11 cellular contexts compared by ENCODE assay signal in genomic region chr7:100544386-100544785, GRCh38. TPM values are rescaled to one million over a fixed set of nuclear protein-coding genes. Genes with fewer than 3 reads are reported as not detected.
DNase-seq lines count a peak whose midpoint lies in the region; ATAC-seq, FAIRE-seq and TF ChIP-seq lines count a peak whose summit lies in the region.
"Had no signal": no experiment of that assay in that cellular context is flagged by ENCODE, and none has a peak within 500 bp of the region (broad histone marks: within the 10 kb centered on the region; RNA-seq: fewer than 3 reads in every experiment).

No MANE protein-coding gene starts in this region.

- TF ChIP-seq POLR2A in GM12878 (IDR thresholded peaks at IDR 0.05; ENCODE audit: low read depth, low read length) = no peak

- H3K4me2 ChIP-seq in GM12878 (ENCODE audit: control insufficient read depth, insufficient read depth) = peak overlapping the region; percentile 99

- peak; percentile 12; the same call in 1 of the 2 replicates for TF ChIP-seq RAD21 in GM12878 (IDR thresholded peaks at IDR 0.05; ENCODE audit: insufficient read depth, low read depth, low read length)

- H4K20me1 ChIP-seq in GM12878 (ENCODE audit: control insufficient read depth, insufficient read depth) = no peaks in the 10 kb centered on the region

- no peak for TF ChIP-seq EP300 in GM12878 (IDR thresholded peaks at IDR 0.05; ENCODE audit: borderline replicate concordance in 1 of 2, control insufficient read depth in 1 of 2, low read depth in 2 of 2, low read length in 2 of 2)

- peaks cover 86% of the 10 kb centered on the region for H3K79me2 ChIP-seq in GM12878 (ENCODE audit: control insufficient read depth, insufficient read depth, low read length)

- H2AFZ ChIP-seq in GM12878 (ENCODE audit: control insufficient read depth, low read depth, low read length) = no peak overlapping the region

- RAD21 ChIA-PET in GM12878 (lab: Charles Lee; ENCODE audit: unreplicated experiment) = interaction anchor here (1.1 to 11.5 kb wide), 6 partner anchors 13 to 74 kb away, joined by 4 to 90 read pairs (median 12); partner anchors contain the start of genes FBXO24, LRCH4 and TSC22D4

- no peak for TF ChIP-seq CTCF in cardiac muscle cell (IDR thresholded peaks at IDR 0.05; ENCODE audit: low read depth, low read length)
- no peak for TF ChIP-seq CTCF in GM12878 (IDR thresholded peaks at IDR 0.05 in 2 of 3, conservative IDR thresholded peaks at IDR 0.05 in 1 of 3; ENCODE audit: control insufficient read depth in 2 of 3, extremely low read depth in 1 of 3, insufficient read depth in 1 of 3, low read depth in 3 of 3, low read length in 3 of 3)
- no peak for TF ChIP-seq CTCF in upper lobe of right lung (IDR thresholded peaks at IDR 0.05)

- in situ Hi-C loops in GM12878 (cut with MboI) = no loop called here

- SMC1A ChIA-PET in GM12878 (lab: Charles Lee; ENCODE audit: uncharacterized antibody, unreplicated experiment) = interaction anchor here (0.8 to 10.6 kb wide), 7 partner anchors 8 to 148 kb away, joined by 3 to 127 read pairs (median 4); partner anchors contain the start of gene TSC22D4

- intact Hi-C loops in cardiac septum (cut with DNase I) (no loop called here), GM12878 (cut with micrococcal nuclease; ENCODE audit: unreplicated experiment) (loop anchor here (10.0 kb wide), 1 partner anchor 180 kb away; no protein-coding TSS in a partner anchor), upper lobe of right lung (cut with DNase I) (no loop called here), left colon (cut with DNase I, micrococcal nuclease) (no loop called here)

- H3K9ac ChIP-seq in GM12878 (ENCODE audit: control insufficient read depth, insufficient read depth, low read length) (peak overlapping the region; percentile 52), mucosa of stomach (ENCODE audit: low read length) (peak overlapping the region; percentile 10)
- H3K9ac ChIP-seq: BLaER1 had no signal

- H3K36me3 ChIP-seq in cardiac muscle cell = no peaks in the 10 kb centered on the region
- H3K36me3 ChIP-seq in GM12878 (ENCODE audit: control insufficient read depth in 2 of 2, insufficient read depth in 2 of 2, low read length in 1 of 2) = peaks cover 0 to 10% of the 10 kb centered on the region in 2 experiments; a peak in 3 of 4 replicates
- H3K36me3 ChIP-seq in mucosa of stomach (ENCODE audit: control insufficient read depth, insufficient read depth, low read length) = no peaks in the 10 kb centered on the region
- no peaks in the 10 kb centered on the region for H3K36me3 ChIP-seq in upper lobe of right lung

- CTCF ChIA-PET in GM12878 (lab: Yijun Ruan, JAX) = interaction anchor here (0.6 to 7.9 kb wide), 7 partner anchors 9 to 172 kb away, joined by 3 to 101 read pairs (median 3); no protein-coding TSS in a partner anchor

- no peak for DNase-seq in cardiac muscle cell (ENCODE audit: low read depth in 1 of 2, low spot score in 1 of 2)
- DNase-seq in cardiac septum (ENCODE audit: low spot score) = no peak
- no peak for DNase-seq in GM12878 (ENCODE audit: low read depth, low spot score)
- DNase-seq in upper lobe of right lung = no peak
- DNase-seq in NCI-H226 = no peak
- DNase-seq in left colon = no peak
- DNase-seq: Kasumi-1 had no signal

- H3K4me1 ChIP-seq in cardiac muscle cell (ENCODE audit: low read depth) = peaks cover 30% of the 10 kb centered on the region
- peaks cover 65% of the 10 kb centered on the region for H3K4me1 ChIP-seq in GM12878 (ENCODE audit: control insufficient read depth, insufficient read depth, low read length)
- H3K4me1 ChIP-seq in mucosa of stomach (ENCODE audit: control insufficient read depth, insufficient read depth, low read length) = peaks cover 59% of the 10 kb centered on the region
- peaks cover 62% of the 10 kb centered on the region for H3K4me1 ChIP-seq in upper lobe of right lung

- H3K4me3 ChIP-seq in cardiac muscle cell (no peak overlapping the region), GM12878 (peak overlapping the region; percentile 85), mucosa of stomach (ENCODE audit: low read length) (no peak overlapping the region), upper lobe of right lung (no peak overlapping the region)
- H3K4me3 ChIP-seq: BLaER1 had no signal

- 5% methylated on average over 5 of the region's 5 CpGs for WGBS in GM12878 (ENCODE audit: insufficient coverage, insufficient replicate concordance, low lambda C conversion rate, missing lambda C conversion rate)

- no TSS peak for BruUV-seq in GM12878 (replicated peaks; lab: Mats Ljungman, UMichigan)

- POLR2A ChIA-PET in GM12878 (lab: Charles Lee) = interaction anchor here (0.6 to 7.1 kb wide), 8 partner anchors 10 to 317 kb away, joined by 3 to 47 read pairs (median 4); partner anchors contain the start of genes FBXO24, LRCH4 and TSC22D4

- H3K9me3 ChIP-seq in cardiac muscle cell (ENCODE audit: low read depth) (no peaks in the 10 kb centered on the region), GM12878 (replicated peaks; ENCODE audit: control insufficient read depth, insufficient read depth, low read length) (no peaks in the 10 kb centered on the region), mucosa of stomach (ENCODE audit: control insufficient read depth, low read length) (no peaks in the 10 kb centered on the region), upper lobe of right lung (no peaks in the 10 kb centered on the region)
- H3K9me3 ChIP-seq: BLaER1 had no signal

- no peaks in the 10 kb centered on the region for H3K27me3 ChIP-seq in cardiac muscle cell
- H3K27me3 ChIP-seq in GM12878 (replicated peaks in 1 of 2; ENCODE audit: control insufficient read depth in 2 of 2, insufficient read depth in 2 of 2, low read length in 1 of 2) = no peaks in the 10 kb centered on the region
- H3K27me3 ChIP-seq in mucosa of stomach (ENCODE audit: control insufficient read depth, insufficient read depth, low read length) = no peaks in the 10 kb centered on the region
- H3K27me3 ChIP-seq in upper lobe of right lung = no peaks in the 10 kb centered on the region
- H3K27me3 ChIP-seq: BLaER1 had no signal

- FAIRE-seq in GM12878 (lab: Jason Lieb, UNC) = no peak

- H3K27ac ChIP-seq in cardiac muscle cell (peak overlapping the region; percentile 83), GM12878 (ENCODE audit: control insufficient read depth, insufficient read depth) (peak overlapping the region; percentile 99), upper lobe of right lung (peak overlapping the region; percentile 77)
- H3K27ac ChIP-seq: BLaER1 had no signal

- ATAC-seq in GM12878 = no peak
- no peak for ATAC-seq in upper lobe of right lung
- ATAC-seq in GM21825 (IDR thresholded peaks at IDR 0.05; ENCODE audit: unreplicated experiment) = no peak
- ATAC-seq in left colon = no peak

RNA-seq across cellular contexts. Expression of gene AGFG2, which starts 5.4 kb away (rescaled TPM):
- total RNA-seq in cardiac muscle cell = 18.3 and 21.7 TPM in 2 replicates
- 9.3 and 17.0 TPM in 2 replicates for polyA plus RNA-seq in cardiac muscle cell
- total RNA-seq in cardiac septum = 28.6 TPM
- 48.5 and 51.9 TPM in 2 replicates for total RNA-seq in GM12878 (2013; cell fraction: nucleolus; rRNA removed)
- total RNA-seq in GM12878 (2014; rRNA removed) = 47.8 and 60.3 TPM in 2 replicates
- total RNA-seq in GM12878 (2014; rRNA removed; fragmentation: Illumina TruSeq; extraction: Trizol) = 14.9 and 18.0 TPM in 2 replicates
- 71.5 and 75.1 TPM in 2 replicates for total RNA-seq in GM12878 (2021)
- 7.2 TPM for polyA plus RNA-seq in GM12878 (2011; ENCODE audit: low read depth)
- polyA plus RNA-seq in GM12878 (2011; rRNA removed) = 10.2 and 24.2 TPM in 2 replicates
- polyA plus RNA-seq in GM12878 (2011; cell fraction: cytosol; rRNA removed) = 25.0 and 44.5 TPM in 2 replicates
- polyA plus RNA-seq in GM12878 (2011; cell fraction: nucleus; rRNA removed) = 54.0 and 54.7 TPM in 2 replicates
- 25.3 and 36.4 TPM in 2 replicates for polyA plus RNA-seq in GM12878 (2012)
- 6.6 and 15.6 TPM in 2 replicates for polyA plus RNA-seq in GM12878 (2014; fragmentation: Illumina TruSeq; extraction: Trizol)
- polyA plus RNA-seq in GM12878 (2014; fragmentation: Nextera tagmentation; extraction: Ambion mirVana) = 1 to 10 TPM in 1 of 2 experiments, under 1 TPM in 1; 0.90 to 1.1 TPM
- polyA plus RNA-seq in GM12878 (2014; rRNA removed) = 47.0 and 50.2 TPM in 2 replicates
- polyA plus RNA-seq in GM12878 (2016; fragmentation: Nextera tagmentation; extraction: Ambion mirVana) = 10 to 100 TPM; 26.7 to 27.0 TPM
- 16.2 and 34.8 TPM in 2 replicates for polyA minus RNA-seq in GM12878 (2011; rRNA and poly(A)+ RNA removed)
- 16.7 and 18.5 TPM in 2 replicates for polyA minus RNA-seq in GM12878 (2011; cell fraction: cytosol; rRNA and poly(A)+ RNA removed)
- polyA minus RNA-seq in GM12878 (2011; cell fraction: nucleus; rRNA and poly(A)+ RNA removed) = 25.1 and 38.4 TPM in 2 replicates
- 36.0 TPM for total RNA-seq in upper lobe of right lung
- 10 to 100 TPM; 65.0 to 75.5 TPM for total RNA-seq in left colon

RNA-seq across cellular contexts. Expression of gene SAP25, which starts 29.3 kb away (rescaled TPM):
- total RNA-seq in cardiac muscle cell (1.4 and 1.5 TPM in 2 replicates), cardiac septum (not detected), GM12878 (2014; rRNA removed) (1.8 and 1.9 TPM in 2 replicates), GM12878 (2014; rRNA removed; fragmentation: Illumina TruSeq; extraction: Trizol) (0.18 and 0.83 TPM in 2 replicates), GM12878 (2021) (7.0 and 8.3 TPM in 2 replicates), upper lobe of right lung (6.4 TPM), left colon (1 to 10 TPM; 1.1 TPM)
- polyA plus RNA-seq in cardiac muscle cell (2.7 and 3.9 TPM in 2 replicates), GM12878 (2011; rRNA removed) (0.19 and 0.60 TPM in 2 replicates), GM12878 (2014; fragmentation: Illumina TruSeq; extraction: Trizol) (0.15 TPM in 1 of 2 replicates, not detected in the other), GM12878 (2014; fragmentation: Nextera tagmentation; extraction: Ambion mirVana) (1 to 10 TPM in 1 of 2 experiments, under 1 TPM in 1; 0.14 to 1.1 TPM), GM12878 (2014; rRNA removed) (8.6 and 12.5 TPM in 2 replicates), GM12878 (2016; fragmentation: Nextera tagmentation; extraction: Ambion mirVana) (1 to 10 TPM; 1.1 to 2.8 TPM)
- 2.1 TPM in 1 of 2 replicates, not detected in the other for total RNA-seq in GM12878 (2013; cell fraction: nucleolus; rRNA removed)
- polyA plus RNA-seq in GM12878 (2011; ENCODE audit: low read depth) = 4.0 TPM
- 0.81 and 1.7 TPM in 2 replicates for polyA plus RNA-seq in GM12878 (2011; cell fraction: cytosol; rRNA removed)
- 21.7 and 26.8 TPM in 2 replicates for polyA plus RNA-seq in GM12878 (2011; cell fraction: nucleus; rRNA removed)
- 5.1 and 6.3 TPM in 2 replicates for polyA plus RNA-seq in GM12878 (2012)
- not detected in 2 replicates for polyA minus RNA-seq in GM12878 (2011; rRNA and poly(A)+ RNA removed)
- not detected in 2 replicates for polyA minus RNA-seq in GM12878 (2011; cell fraction: cytosol; rRNA and poly(A)+ RNA removed)
- 1.5 and 3.0 TPM in 2 replicates for polyA minus RNA-seq in GM12878 (2011; cell fraction: nucleus; rRNA and poly(A)+ RNA removed)
- total RNA-seq: fibroblast of lung had no signal

RNA-seq across cellular contexts. Expression of gene LRCH4, which starts 41.5 kb away (rescaled TPM):
- total RNA-seq in cardiac muscle cell (78.8 and 108 TPM in 2 replicates), cardiac septum (25.8 TPM), GM12878 (2014; rRNA removed) (38.1 and 41.9 TPM in 2 replicates), GM12878 (2014; rRNA removed; fragmentation: Illumina TruSeq; extraction: Trizol) (10.9 and 11.9 TPM in 2 replicates), GM12878 (2021) (82.6 and 96.7 TPM in 2 replicates), upper lobe of right lung (88.0 TPM), left colon (10 to 100 TPM; 66.4 to 69.0 TPM)
- polyA plus RNA-seq in cardiac muscle cell (80.9 and 103 TPM in 2 replicates), GM12878 (2011; rRNA removed) (7.6 and 15.4 TPM in 2 replicates), GM12878 (2014; fragmentation: Illumina TruSeq; extraction: Trizol) (2.7 and 10.8 TPM in 2 replicates), GM12878 (2014; fragmentation: Nextera tagmentation; extraction: Ambion mirVana) (1 to 10 TPM in 1 of 2 experiments, under 1 TPM in 1; 0.58 to 1.7 TPM), GM12878 (2014; rRNA removed) (68.0 and 84.2 TPM in 2 replicates), GM12878 (2016; fragmentation: Nextera tagmentation; extraction: Ambion mirVana) (10 to 100 TPM; 41.4 to 64.0 TPM)
- total RNA-seq in GM12878 (2013; cell fraction: nucleolus; rRNA removed) = 63.4 and 80.4 TPM in 2 replicates
- polyA plus RNA-seq in GM12878 (2011; ENCODE audit: low read depth) = 11.7 TPM
- polyA plus RNA-seq in GM12878 (2011; cell fraction: cytosol; rRNA removed) = 17.3 and 25.9 TPM in 2 replicates
- polyA plus RNA-seq in GM12878 (2011; cell fraction: nucleus; rRNA removed) = 141 and 178 TPM in 2 replicates
- 29.9 and 33.1 TPM in 2 replicates for polyA plus RNA-seq in GM12878 (2012)
- 9.2 and 21.5 TPM in 2 replicates for polyA minus RNA-seq in GM12878 (2011; rRNA and poly(A)+ RNA removed)
- polyA minus RNA-seq in GM12878 (2011; cell fraction: cytosol; rRNA and poly(A)+ RNA removed) = 10.2 and 24.1 TPM in 2 replicates
- polyA minus RNA-seq in GM12878 (2011; cell fraction: nucleus; rRNA and poly(A)+ RNA removed) = 31.4 and 55.1 TPM in 2 replicates

RNA-seq across cellular contexts. Expression of gene FBXO24, which starts 41.7 kb away (rescaled TPM):
- total RNA-seq in cardiac muscle cell = 0.78 and 1.9 TPM in 2 replicates
- polyA plus RNA-seq in cardiac muscle cell = 2.3 and 4.1 TPM in 2 replicates
- total RNA-seq in cardiac septum = 0.40 TPM
- 1.7 and 2.4 TPM in 2 replicates for total RNA-seq in GM12878 (2013; cell fraction: nucleolus; rRNA removed)
- 0.11 and 0.16 TPM in 2 replicates for total RNA-seq in GM12878 (2014; rRNA removed)
- 0.23 and 0.31 TPM in 2 replicates for total RNA-seq in GM12878 (2014; rRNA removed; fragmentation: Illumina TruSeq; extraction: Trizol)
- not detected in 2 replicates for total RNA-seq in GM12878 (2021)
- not detected for polyA plus RNA-seq in GM12878 (2011; ENCODE audit: low read depth)
- polyA plus RNA-seq in GM12878 (2011; rRNA removed) = 0.78 and 0.96 TPM in 2 replicates
- 0.74 and 0.88 TPM in 2 replicates for polyA plus RNA-seq in GM12878 (2011; cell fraction: cytosol; rRNA removed)
- polyA plus RNA-seq in GM12878 (2011; cell fraction: nucleus; rRNA removed) = 2.2 and 2.8 TPM in 2 replicates
- polyA plus RNA-seq in GM12878 (2012) = 0.09 and 0.48 TPM in 2 replicates
- polyA plus RNA-seq in GM12878 (2014; fragmentation: Illumina TruSeq; extraction: Trizol) = 0.24 TPM in 1 of 2 replicates, not detected in the other
- polyA plus RNA-seq in GM12878 (2014; fragmentation: Nextera tagmentation; extraction: Ambion mirVana) = not detected
- polyA plus RNA-seq in GM12878 (2014; rRNA removed) = 0.30 and 0.60 TPM in 2 replicates
- under 1 TPM in 1 of 2 experiments, not detected in 1; 0.19 TPM for polyA plus RNA-seq in GM12878 (2016; fragmentation: Nextera tagmentation; extraction: Ambion mirVana)
- polyA minus RNA-seq in GM12878 (2011; rRNA and poly(A)+ RNA removed) = 1.2 and 2.0 TPM in 2 replicates
- not detected in 2 replicates for polyA minus RNA-seq in GM12878 (2011; cell fraction: cytosol; rRNA and poly(A)+ RNA removed)
- 0.73 and 1.2 TPM in 2 replicates for polyA minus RNA-seq in GM12878 (2011; cell fraction: nucleus; rRNA and poly(A)+ RNA removed)
- total RNA-seq in upper lobe of right lung = 1.4 TPM
- under 1 TPM; 0.34 to 0.58 TPM for total RNA-seq in left colon

RNA-seq across cellular contexts. Expression of gene PCOLCE, which starts 57.8 kb away (rescaled TPM):
- 43.2 and 46.3 TPM in 2 replicates for total RNA-seq in cardiac muscle cell
- 70.4 and 111 TPM in 2 replicates for polyA plus RNA-seq in cardiac muscle cell
- total RNA-seq in cardiac septum = 39.5 TPM
- 1.6 TPM in 1 of 2 replicates, not detected in the other for total RNA-seq in GM12878 (2013; cell fraction: nucleolus; rRNA removed)
- total RNA-seq in GM12878 (2014; rRNA removed) = 0.85 and 0.87 TPM in 2 replicates
- 0.32 and 0.40 TPM in 2 replicates for total RNA-seq in GM12878 (2014; rRNA removed; fragmentation: Illumina TruSeq; extraction: Trizol)
- total RNA-seq in GM12878 (2021) = 2.5 and 3.4 TPM in 2 replicates
- 1.1 TPM for polyA plus RNA-seq in GM12878 (2011; ENCODE audit: low read depth)
- polyA plus RNA-seq in GM12878 (2011; rRNA removed) = 0.56 and 0.88 TPM in 2 replicates
- 1.1 and 1.4 TPM in 2 replicates for polyA plus RNA-seq in GM12878 (2011; cell fraction: cytosol; rRNA removed)
- 8.6 and 9.6 TPM in 2 replicates for polyA plus RNA-seq in GM12878 (2011; cell fraction: nucleus; rRNA removed)
- 4.3 and 5.7 TPM in 2 replicates for polyA plus RNA-seq in GM12878 (2012)
- 0.57 and 1.0 TPM in 2 replicates for polyA plus RNA-seq in GM12878 (2014; fragmentation: Illumina TruSeq; extraction: Trizol)
- polyA plus RNA-seq in GM12878 (2014; fragmentation: Nextera tagmentation; extraction: Ambion mirVana) = under 1 TPM; 0.27 to 0.45 TPM
- 2.2 and 2.9 TPM in 2 replicates for polyA plus RNA-seq in GM12878 (2014; rRNA removed)
- polyA plus RNA-seq in GM12878 (2016; fragmentation: Nextera tagmentation; extraction: Ambion mirVana) = 1 to 10 TPM; 1.8 to 2.7 TPM
- polyA minus RNA-seq in GM12878 (2011; rRNA and poly(A)+ RNA removed) = 0.36 TPM in 1 of 2 replicates, not detected in the other
- polyA minus RNA-seq in GM12878 (2011; cell fraction: cytosol; rRNA and poly(A)+ RNA removed) = not detected in 2 replicates
- polyA minus RNA-seq in GM12878 (2011; cell fraction: nucleus; rRNA and poly(A)+ RNA removed) = 1.8 and 2.7 TPM in 2 replicates
- total RNA-seq in upper lobe of right lung = 57.2 TPM
- 10 to 100 TPM in 1 of 2 donors, 1 to 10 TPM in 1; 8.1 to 15.4 TPM for total RNA-seq in left colon
